In genomic region chr14:49584981-49585640, GRCh38 we compare ENCODE assay signal across 8 cellular contexts. TPM values are rescaled to one million over a fixed set of nuclear protein-coding genes. Genes with fewer than 3 reads are reported as not detected.
DNase-seq lines count a peak whose midpoint lies in the region; ATAC-seq and TF ChIP-seq lines count a peak whose summit lies in the region.
"Not testable (repeated sequence)": the region's sequence is repeated elsewhere in the genome, so short reads cannot be mapped to it uniquely, and the experiment has no call there.

No MANE protein-coding gene starts in this region.

- not testable (repeated sequence) for H3K9me3 ChIP-seq in SJCRH30 (replicated peaks); iPS DF 6.9 (ENCODE audit: control insufficient read depth, insufficient read depth, low read length)

- H3K36me3 ChIP-seq in BJ (ENCODE audit: control insufficient read depth, insufficient read depth, low read length): not testable (repeated sequence)
- H3K36me3 ChIP-seq in SJCRH30: peaks cover 35% of the 10 kb centered on the region
- peaks cover 17% of the 10 kb centered on the region for H3K36me3 ChIP-seq in iPS DF 6.9 (ENCODE audit: control insufficient read depth, insufficient read depth, low read length)

- not testable (repeated sequence) for TF ChIP-seq CTCF in BJ (IDR thresholded peaks at IDR 0.05; ENCODE audit: insufficient read depth, low read depth, low read length)

- peak overlapping the region; percentile 93 for H3K4me3 Mint-ChIP-seq in activated T-helper 1 cell treated with anti-CD3 and anti-CD28 coated beads, Interleukin-12 subunit alpha, Interleukin-12 subunit beta, Interleukin-2, Interleukin-4 antibody, amounts not matched to agents 30 ng/mL and 10 ng/mL and 1 ng/mL, durations not matched to agents 14 hours and 24 hours and 36 hours
- H3K4me3 Mint-ChIP-seq in natural killer cell treated with Interleukin-12 subunit alpha and Interleukin-12 subunit beta and Interleukin-15 and Interleukin-18, amount 100 ng/mL, for 72 hours: peak overlapping the region; percentile 92
- peak overlapping the region; percentile 94 for H3K4me3 Mint-ChIP-seq in stimulated activated effector memory CD8-positive, alpha-beta T cell treated with anti-CD3 and anti-CD28 coated beads, Interleukin-12 subunit alpha, Interleukin-12 subunit beta, amount 100 ng/mL, for 72 hours

- ATAC-seq in natural killer cell treated with Interleukin-12 subunit alpha and Interleukin-12 subunit beta and Interleukin-15 and Interleukin-18, amount 100 ng/mL, for 72 hours; stimulated activated effector memory CD8-positive, alpha-beta T cell treated with anti-CD3 and anti-CD28 coated beads, Interleukin-12 subunit alpha, Interleukin-12 subunit beta, amount 100 ng/mL, for 72 hours: not testable (repeated sequence)

- H3K4me3 ChIP-seq in BJ (ENCODE audit: low read depth, low read length): peak overlapping the region; percentile 90
- H3K4me3 ChIP-seq in SJCRH30: peak overlapping the region; percentile 88
- H3K4me3 ChIP-seq in iPS DF 6.9 (ENCODE audit: low read length): peak overlapping the region; percentile 72; the same call in 1 of the 2 replicates

- no CpG with 5 or more reads among the region's 32 CpGs for WGBS in iPS DF 6.9 (ENCODE audit: insufficient coverage, insufficient read length)

- peak overlapping the region; percentile 99 for H3K27ac Mint-ChIP-seq in activated T-helper 1 cell treated with anti-CD3 and anti-CD28 coated beads, Interleukin-12 subunit alpha, Interleukin-12 subunit beta, Interleukin-2, Interleukin-4 antibody, amounts not matched to agents 30 ng/mL and 10 ng/mL and 1 ng/mL, durations not matched to agents 14 hours and 24 hours and 36 hours
- peak overlapping the region; percentile 98 to 99 for H3K27ac Mint-ChIP-seq in natural killer cell treated with Interleukin-12 subunit alpha and Interleukin-12 subunit beta and Interleukin-15 and Interleukin-18, amount 100 ng/mL, for 72 hours
- peak overlapping the region; percentile 100 for H3K27ac Mint-ChIP-seq in stimulated activated effector memory CD8-positive, alpha-beta T cell treated with anti-CD3 and anti-CD28 coated beads, Interleukin-12 subunit alpha, Interleukin-12 subunit beta, amount 100 ng/mL, for 72 hours

- not testable (repeated sequence) for H3K27me3 Mint-ChIP-seq in activated T-helper 1 cell treated with anti-CD3 and anti-CD28 coated beads, Interleukin-12 subunit alpha, Interleukin-12 subunit beta, Interleukin-2, Interleukin-4 antibody, amounts not matched to agents 30 ng/mL and 10 ng/mL and 1 ng/mL, durations not matched to agents 14 hours and 24 hours and 36 hours (ENCODE audit: insufficient read depth); natural killer cell treated with Interleukin-12 subunit alpha and Interleukin-12 subunit beta and Interleukin-15 and Interleukin-18, amount 100 ng/mL, for 72 hours

- intact Hi-C loops in activated T-helper 1 cell treated with anti-CD3 and anti-CD28 coated beads, Interleukin-12 subunit alpha, Interleukin-12 subunit beta, Interleukin-2, Interleukin-4 antibody, amounts not matched to agents 30 ng/mL and 10 ng/mL and 1 ng/mL, durations not matched to agents 14 hours and 24 hours and 36 hours (cut with micrococcal nuclease): loop anchor here (5.0 to 10.0 kb wide), 4 partner anchors 647 to 1250 kb away; partner anchors contain the start of genes DMAC2L, L2HGDH, NIN and SOS2

- H3K36me3 Mint-ChIP-seq in activated T-helper 1 cell treated with anti-CD3 and anti-CD28 coated beads, Interleukin-12 subunit alpha, Interleukin-12 subunit beta, Interleukin-2, Interleukin-4 antibody, amounts not matched to agents 30 ng/mL and 10 ng/mL and 1 ng/mL, durations not matched to agents 14 hours and 24 hours and 36 hours (ENCODE audit: low read depth): peaks cover 55% of the 10 kb centered on the region
- H3K36me3 Mint-ChIP-seq in natural killer cell treated with Interleukin-12 subunit alpha and Interleukin-12 subunit beta and Interleukin-15 and Interleukin-18, amount 100 ng/mL, for 72 hours: peaks cover 31% of the 10 kb centered on the region
- H3K36me3 Mint-ChIP-seq in stimulated activated effector memory CD8-positive, alpha-beta T cell treated with anti-CD3 and anti-CD28 coated beads, Interleukin-12 subunit alpha, Interleukin-12 subunit beta, amount 100 ng/mL, for 72 hours: peaks cover 68% of the 10 kb centered on the region

- not testable (repeated sequence) for H3K9me3 Mint-ChIP-seq in activated T-helper 1 cell treated with anti-CD3 and anti-CD28 coated beads, Interleukin-12 subunit alpha, Interleukin-12 subunit beta, Interleukin-2, Interleukin-4 antibody, amounts not matched to agents 30 ng/mL and 10 ng/mL and 1 ng/mL, durations not matched to agents 14 hours and 24 hours and 36 hours; natural killer cell treated with Interleukin-12 subunit alpha and Interleukin-12 subunit beta and Interleukin-15 and Interleukin-18, amount 100 ng/mL, for 72 hours; stimulated activated effector memory CD8-positive, alpha-beta T cell treated with anti-CD3 and anti-CD28 coated beads, Interleukin-12 subunit alpha, Interleukin-12 subunit beta, amount 100 ng/mL, for 72 hours

- POLR2A ChIA-PET in BJ (lab: Charles Lee): not testable (repeated sequence)

- peaks cover 51% of the 10 kb centered on the region for H3K4me1 Mint-ChIP-seq in activated T-helper 1 cell treated with anti-CD3 and anti-CD28 coated beads, Interleukin-12 subunit alpha, Interleukin-12 subunit beta, Interleukin-2, Interleukin-4 antibody, amounts not matched to agents 30 ng/mL and 10 ng/mL and 1 ng/mL, durations not matched to agents 14 hours and 24 hours and 36 hours (ENCODE audit: low read depth)
- H3K4me1 Mint-ChIP-seq in natural killer cell treated with Interleukin-12 subunit alpha and Interleukin-12 subunit beta and Interleukin-15 and Interleukin-18, amount 100 ng/mL, for 72 hours (ENCODE audit: low read depth in 2 of 2): peaks cover 45 to 54% of the 10 kb centered on the region in 2 donors
- peaks cover 49% of the 10 kb centered on the region for H3K4me1 Mint-ChIP-seq in stimulated activated effector memory CD8-positive, alpha-beta T cell treated with anti-CD3 and anti-CD28 coated beads, Interleukin-12 subunit alpha, Interleukin-12 subunit beta, amount 100 ng/mL, for 72 hours

- peak overlapping the region; percentile 92 for H3K27ac ChIP-seq in SJCRH30
- not testable (repeated sequence) for H3K27ac ChIP-seq in iPS DF 6.9 (ENCODE audit: low read length)

- CTCF ChIA-PET in BJ (lab: Yijun Ruan, JAX): interaction anchor here (0.8 to 1.2 kb wide), 3 partner anchors 10 to 64 kb away, joined by 3 to 4 read pairs (median 3); no protein-coding TSS in a partner anchor

- not testable (repeated sequence) for H3K27me3 ChIP-seq in BJ (ENCODE audit: control insufficient read depth, insufficient read depth, low read length); SJCRH30; iPS DF 6.9 (ENCODE audit: control insufficient read depth, insufficient read depth, low read length)

- DNase-seq in BJ (ENCODE audit: low read depth); SJCRH30; activated T-helper 1 cell treated with anti-CD3 and anti-CD28 coated beads, Interleukin-12 subunit alpha, Interleukin-12 subunit beta, Interleukin-2, Interleukin-4 antibody, amounts not matched to agents 30 ng/mL and 10 ng/mL and 1 ng/mL, durations not matched to agents 14 hours and 24 hours and 36 hours (ENCODE audit: low spot score); iPS DF 6.9 (ENCODE audit: low read depth, low spot score); natural killer cell treated with Interleukin-12 subunit alpha and Interleukin-12 subunit beta and Interleukin-15 and Interleukin-18, amount 100 ng/mL, for 72 hours (ENCODE audit: low spot score): not testable (repeated sequence)
- DNase-seq in HT1080 (ENCODE audit: low read depth) (peak; percentile 26), dermis blood vessel endothelial cell (peak; percentile 24)
- peak in 1 of 2 donors; percentile 59 for DNase-seq in stimulated activated effector memory CD8-positive, alpha-beta T cell treated with anti-CD3 and anti-CD28 coated beads, Interleukin-12 subunit alpha, Interleukin-12 subunit beta, amount 100 ng/mL, for 72 hours (ENCODE audit: low spot score in 2 of 2)

- not testable (repeated sequence) for H3K4me1 ChIP-seq in SJCRH30; iPS DF 6.9 (ENCODE audit: control insufficient read depth, insufficient read depth, low read length)

RNA-seq across cellular contexts. Expression of gene RPS29, which starts 1.1 kb away (rescaled TPM):
- 3,639 and 4,331 TPM in 2 replicates for polyA plus RNA-seq in BJ (2011; rRNA removed)
- 490 and 796 TPM in 2 replicates for polyA minus RNA-seq in BJ (2011; rRNA and poly(A)+ RNA removed)
- total RNA-seq in HT1080 (2014; rRNA removed; shearing (Covaris generic)): 2,458 and 5,147 TPM in 2 replicates
- 7,610 and 26,705 TPM in 2 replicates for polyA plus RNA-seq in HT1080 (2015; cell fraction: cytosol; rRNA removed)
- polyA plus RNA-seq in HT1080 (2015; cell fraction: nucleus; rRNA removed): 3,811 and 5,802 TPM in 2 replicates
- total RNA-seq in SJCRH30 (2014; rRNA removed; shearing (Covaris generic)): 2,114 and 2,463 TPM in 2 replicates
- total RNA-seq in activated T-helper 1 cell treated with anti-CD3 and anti-CD28 coated beads, Interleukin-12 subunit alpha, Interleukin-12 subunit beta, Interleukin-2, Interleukin-4 antibody, amounts not matched to agents 30 ng/mL and 10 ng/mL and 1 ng/mL, durations not matched to agents 14 hours and 24 hours and 36 hours: 1,860 and 1,913 TPM in 2 replicates
- total RNA-seq in dermis blood vessel endothelial cell: 539 and 3,318 TPM in 2 replicates
- 1,000 to 10,000 TPM in 1 of 2 donors, 100 to 1,000 TPM in 1; 518 to 1,286 TPM for total RNA-seq in natural killer cell treated with Interleukin-12 subunit alpha and Interleukin-12 subunit beta and Interleukin-15 and Interleukin-18, amount 100 ng/mL, for 72 hours

RNA-seq across cellular contexts. Expression of gene LRR1, which starts 13.6 kb away (rescaled TPM):
- 8.6 and 11.9 TPM in 2 replicates for polyA plus RNA-seq in BJ (2011; rRNA removed)
- polyA minus RNA-seq in BJ (2011; rRNA and poly(A)+ RNA removed): 3.7 and 4.5 TPM in 2 replicates
- 58.8 and 67.1 TPM in 2 replicates for total RNA-seq in HT1080 (2014; rRNA removed; shearing (Covaris generic))
- 28.1 and 32.5 TPM in 2 replicates for polyA plus RNA-seq in HT1080 (2015; cell fraction: cytosol; rRNA removed)
- 14.5 and 18.9 TPM in 2 replicates for polyA plus RNA-seq in HT1080 (2015; cell fraction: nucleus; rRNA removed)
- total RNA-seq in SJCRH30 (2014; rRNA removed; shearing (Covaris generic)): 54.5 and 60.8 TPM in 2 replicates
- total RNA-seq in activated T-helper 1 cell treated with anti-CD3 and anti-CD28 coated beads, Interleukin-12 subunit alpha, Interleukin-12 subunit beta, Interleukin-2, Interleukin-4 antibody, amounts not matched to agents 30 ng/mL and 10 ng/mL and 1 ng/mL, durations not matched to agents 14 hours and 24 hours and 36 hours: 45.1 and 46.7 TPM in 2 replicates
- 15.7 and 26.0 TPM in 2 replicates for total RNA-seq in dermis blood vessel endothelial cell
- 10 to 100 TPM; 28.7 to 48.4 TPM for total RNA-seq in natural killer cell treated with Interleukin-12 subunit alpha and Interleukin-12 subunit beta and Interleukin-15 and Interleukin-18, amount 100 ng/mL, for 72 hours

RNA-seq across cellular contexts. Expression of gene RPL36AL, which starts 35.3 kb away (rescaled TPM):
- polyA plus RNA-seq in BJ (2011; rRNA removed): 87.9 and 203 TPM in 2 replicates
- 16.8 and 25.8 TPM in 2 replicates for polyA minus RNA-seq in BJ (2011; rRNA and poly(A)+ RNA removed)
- total RNA-seq in HT1080 (2014; rRNA removed; shearing (Covaris generic)): 283 and 317 TPM in 2 replicates
- polyA plus RNA-seq in HT1080 (2015; cell fraction: cytosol; rRNA removed): 240 and 248 TPM in 2 replicates
- polyA plus RNA-seq in HT1080 (2015; cell fraction: nucleus; rRNA removed): 93.7 and 94.2 TPM in 2 replicates
- total RNA-seq in SJCRH30 (2014; rRNA removed; shearing (Covaris generic)): 268 and 271 TPM in 2 replicates
- total RNA-seq in activated T-helper 1 cell treated with anti-CD3 and anti-CD28 coated beads, Interleukin-12 subunit alpha, Interleukin-12 subunit beta, Interleukin-2, Interleukin-4 antibody, amounts not matched to agents 30 ng/mL and 10 ng/mL and 1 ng/mL, durations not matched to agents 14 hours and 24 hours and 36 hours: 224 and 237 TPM in 2 replicates
- 210 and 341 TPM in 2 replicates for total RNA-seq in dermis blood vessel endothelial cell
- 100 to 1,000 TPM; 186 to 188 TPM for total RNA-seq in natural killer cell treated with Interleukin-12 subunit alpha and Interleukin-12 subunit beta and Interleukin-15 and Interleukin-18, amount 100 ng/mL, for 72 hours

RNA-seq across cellular contexts. Expression of gene MGAT2, which starts 35.5 kb away (rescaled TPM):
- 24.1 and 35.2 TPM in 2 replicates for polyA plus RNA-seq in BJ (2011; rRNA removed)
- 12.0 and 18.5 TPM in 2 replicates for polyA minus RNA-seq in BJ (2011; rRNA and poly(A)+ RNA removed)
- 93.9 and 97.1 TPM in 2 replicates for total RNA-seq in HT1080 (2014; rRNA removed; shearing (Covaris generic))
- polyA plus RNA-seq in HT1080 (2015; cell fraction: cytosol; rRNA removed): 64.7 and 66.3 TPM in 2 replicates
- 30.9 and 31.9 TPM in 2 replicates for polyA plus RNA-seq in HT1080 (2015; cell fraction: nucleus; rRNA removed)
- 72.0 and 72.8 TPM in 2 replicates for total RNA-seq in SJCRH30 (2014; rRNA removed; shearing (Covaris generic))
- 57.5 and 58.3 TPM in 2 replicates for total RNA-seq in activated T-helper 1 cell treated with anti-CD3 and anti-CD28 coated beads, Interleukin-12 subunit alpha, Interleukin-12 subunit beta, Interleukin-2, Interleukin-4 antibody, amounts not matched to agents 30 ng/mL and 10 ng/mL and 1 ng/mL, durations not matched to agents 14 hours and 24 hours and 36 hours
- 98.6 and 104 TPM in 2 replicates for total RNA-seq in dermis blood vessel endothelial cell
- 10 to 100 TPM; 76.3 to 93.6 TPM for total RNA-seq in natural killer cell treated with Interleukin-12 subunit alpha and Interleukin-12 subunit beta and Interleukin-15 and Interleukin-18, amount 100 ng/mL, for 72 hours

RNA-seq across cellular contexts. Expression of gene DNAAF2, which starts 49.9 kb away (rescaled TPM):
- polyA plus RNA-seq in BJ (2011; rRNA removed): 3.6 and 4.2 TPM in 2 replicates
- polyA minus RNA-seq in BJ (2011; rRNA and poly(A)+ RNA removed): 1.0 and 1.1 TPM in 2 replicates
- total RNA-seq in HT1080 (2014; rRNA removed; shearing (Covaris generic)): 26.1 and 26.6 TPM in 2 replicates
- polyA plus RNA-seq in HT1080 (2015; cell fraction: cytosol; rRNA removed): 23.4 and 23.8 TPM in 2 replicates
- 11.0 and 13.4 TPM in 2 replicates for polyA plus RNA-seq in HT1080 (2015; cell fraction: nucleus; rRNA removed)
- total RNA-seq in SJCRH30 (2014; rRNA removed; shearing (Covaris generic)): 20.6 and 22.2 TPM in 2 replicates
- total RNA-seq in activated T-helper 1 cell treated with anti-CD3 and anti-CD28 coated beads, Interleukin-12 subunit alpha, Interleukin-12 subunit beta, Interleukin-2, Interleukin-4 antibody, amounts not matched to agents 30 ng/mL and 10 ng/mL and 1 ng/mL, durations not matched to agents 14 hours and 24 hours and 36 hours: 12.8 and 12.9 TPM in 2 replicates
- total RNA-seq in dermis blood vessel endothelial cell: 9.8 and 12.3 TPM in 2 replicates
- 10 to 100 TPM in 1 of 2 donors, 1 to 10 TPM in 1; 6.2 to 11.9 TPM for total RNA-seq in natural killer cell treated with Interleukin-12 subunit alpha and Interleukin-12 subunit beta and Interleukin-15 and Interleukin-18, amount 100 ng/mL, for 72 hours
